Comparison of ENCODE assay signal across 1 cellular context in genomic region chr12:121296618-121297476, GRCh38.
TF ChIP-seq lines count a peak whose summit lies in the region.

Gene CAMKK2, minus strand, starts transcription at chr12:121296709. Its CDS starts 22,183 bp downstream, at chr12:121274526.

TF ChIP-seq in K562, 482 proteins besides CTCF, POLR2A, EP300 and RAD21 (continued from another document and continues in another):
- TF ChIP-seq TRIM25 (IDR thresholded peaks at IDR 0.05; ENCODE audit: borderline replicate concordance): no peak
- TF ChIP-seq ETV6 (IDR thresholded peaks at IDR 0.05; ENCODE audit: borderline replicate concordance in 1 of 2, low read depth in 2 of 2, low read length in 1 of 2): no peak
- TF ChIP-seq ETV6 (CRISPR knock-in tag; IDR thresholded peaks at IDR 0.05; ENCODE audit: borderline replicate concordance): no peak
- TF ChIP-seq PRPF4 (IDR thresholded peaks at IDR 0.05; ENCODE audit: insufficient read depth, low read depth, low read length, poor library complexity, severe bottlenecking): no peak
- no peak for TF ChIP-seq ZC3H8 (IDR thresholded peaks at IDR 0.05)
- no peak for TF ChIP-seq ZC3H4 (CRISPR knock-in tag; IDR thresholded peaks at IDR 0.05; ENCODE audit: borderline replicate concordance)
- no peak for TF ChIP-seq ZKSCAN1 (IDR thresholded peaks at IDR 0.05; ENCODE audit: low read depth, low read length)
- no peak for TF ChIP-seq ETV1 (tag; conservative IDR thresholded peaks at IDR 0.05; ENCODE audit: low read depth)
- no peak for TF ChIP-seq MYBL2 (IDR thresholded peaks at IDR 0.05; ENCODE audit: low read depth)
- no peak for TF ChIP-seq MYBL2 (CRISPR knock-in tag; IDR thresholded peaks at IDR 0.05; ENCODE audit: borderline replicate concordance)
- TF ChIP-seq MTA1 (IDR thresholded peaks at IDR 0.05; ENCODE audit: borderline replicate concordance): 0 out of 2 replicates have a peak, but pooled peaks have one; percentile 20
- no peak for TF ChIP-seq XRCC4 (IDR thresholded peaks at IDR 0.05; ENCODE audit: extremely low read depth, insufficient read depth, insufficient read length)
- no peak for TF ChIP-seq FOXJ3 (CRISPR knock-in tag; IDR thresholded peaks at IDR 0.05)
- no peak for TF ChIP-seq RBM14 (IDR thresholded peaks at IDR 0.05; ENCODE audit: borderline replicate concordance, insufficient read depth, low read depth, low read length)
- TF ChIP-seq ZNF316 (IDR thresholded peaks at IDR 0.05): no peak
- TF ChIP-seq NR0B1 (IDR thresholded peaks at IDR 0.05; ENCODE audit: partially characterized antibody): no peak
- no peak for TF ChIP-seq ZNF407 (IDR thresholded peaks at IDR 0.05; ENCODE audit: low read depth)
- TF ChIP-seq ZBTB5 (IDR thresholded peaks at IDR 0.05): no peak
- no peak for TF ChIP-seq ZNF23 (CRISPR knock-in tag; IDR thresholded peaks at IDR 0.05)
- TF ChIP-seq ZNF253 (CRISPR knock-in tag; conservative IDR thresholded peaks at IDR 0.05): no peak
- TF ChIP-seq ZNF717 (CRISPR knock-in tag; IDR thresholded peaks at IDR 0.05): no peak
- no peak for TF ChIP-seq HOXB6 (CRISPR knock-in tag; IDR thresholded peaks at IDR 0.05; ENCODE audit: borderline replicate concordance)
- no peak for TF ChIP-seq HES1 (IDR thresholded peaks at IDR 0.05; ENCODE audit: low read depth)
- TF ChIP-seq ZBTB33 (CRISPR knock-in tag; IDR thresholded peaks at IDR 0.05): no peak
- no peak for TF ChIP-seq E4F1 (CRISPR knock-in tag; IDR thresholded peaks at IDR 0.05; ENCODE audit: borderline replicate concordance)
- TF ChIP-seq CREBBP (IDR thresholded peaks at IDR 0.05; ENCODE audit: low read depth, low read length): no peak
- TF ChIP-seq ADNP (tag; IDR thresholded peaks at IDR 0.05): no peak
- no peak for TF ChIP-seq CUX1 (CRISPR knock-in tag; IDR thresholded peaks at IDR 0.05)
- no peak for TF ChIP-seq ZBTB43 (CRISPR knock-in tag; IDR thresholded peaks at IDR 0.05)
